ENCODE assay signal across 14 cellular contexts in genomic region chr12:19529933-19530630, GRCh38.
A peak's percentile ranks its signal among the peaks of the same experiment; 100 is the strongest.
DNase-seq lines count a peak whose midpoint lies in the region; ATAC-seq and TF ChIP-seq lines count a peak whose summit lies in the region.
"Had no signal": no experiment of that assay in that cellular context is flagged by ENCODE, and none has a peak within 500 bp of the region (broad histone marks: within the 10 kb centered on the region; RNA-seq: fewer than 3 reads in every experiment).

No MANE protein-coding gene starts in this region.

- no peak overlapping the region for H3K27ac ChIP-seq in aorta (ENCODE audit: low read depth in 1 of 2, low read length in 2 of 2)
- H3K27ac ChIP-seq: KMS-11 had no signal

- H3K4me3 Mint-ChIP-seq in natural killer cell: no peak overlapping the region
- H3K4me3 Mint-ChIP-seq: activated T-cell treated with anti-CD3 and anti-CD28 coated beads, Interleukin-2, amount 50 U/mL, for 24 hours; CD4-positive, CD25-positive, alpha-beta regulatory T cell had no signal

- DNase-seq in EL: peak; percentile 66
- peak; percentile 41 for DNase-seq in SK-N-DZ (ENCODE audit: low spot score)
- peak; percentile 56 for DNase-seq in fibroblast of peridontal ligament (ENCODE audit: extremely low read depth)
- peak; percentile 69 for DNase-seq in pulmonary artery endothelial cell (ENCODE audit: low read depth, low spot score)
- no peak for DNase-seq in NCI-H82 treated with DMSO at 0.1 percent for 48 hours (lab: John Stamatoyannopoulos, UW; ENCODE audit: unreplicated experiment)
- no peak for DNase-seq in aorta
- DNase-seq in natural killer cell: no peak
- DNase-seq in NCI-H524 treated with DMSO at 0.1 percent for 48 hours (lab: John Stamatoyannopoulos, UW): no peak
- DNase-seq: activated CD4-positive, alpha-beta T cell treated with anti-CD3 and anti-CD28 coated beads for 1 hour; activated T-cell treated with anti-CD3 and anti-CD28 coated beads, Interleukin-2, amount 50 U/mL, for 24 hours; anterior cingulate cortex; CD4-positive, CD25-positive, alpha-beta regulatory T cell; retina had no signal

- H3K27ac Mint-ChIP-seq in natural killer cell: peak overlapping the region in 1 of 2 donors; percentile 41
- H3K27ac Mint-ChIP-seq: activated T-cell treated with anti-CD3 and anti-CD28 coated beads, Interleukin-2, amount 50 U/mL, for 24 hours; CD4-positive, CD25-positive, alpha-beta regulatory T cell had no signal

- no peaks in the 10 kb centered on the region for H3K36me3 Mint-ChIP-seq in natural killer cell

- ATAC-seq in aorta (ENCODE audit: low FRiP score) (no peak), natural killer cell (no peak)

- H3K27me3 ChIP-seq in aorta (ENCODE audit: control insufficient read depth in 1 of 2, insufficient read depth in 2 of 2, low read length in 1 of 2): no peaks in the 10 kb centered on the region

- no peaks in the 10 kb centered on the region for H3K9me3 Mint-ChIP-seq in natural killer cell

- 33% methylated on average over 6 of the region's 6 CpGs for WGBS in aorta, 2 donors

- no peak for TF ChIP-seq CTCF in natural killer cell (IDR thresholded peaks at IDR 0.05)

- peaks cover 31 to 39% of the 10 kb centered on the region in 2 donors for H3K4me1 Mint-ChIP-seq in natural killer cell

- H3K27me3 Mint-ChIP-seq in natural killer cell (ENCODE audit: low read depth in 2 of 2): no peaks in the 10 kb centered on the region
- H3K27me3 Mint-ChIP-seq: activated T-cell treated with anti-CD3 and anti-CD28 coated beads, Interleukin-2, amount 50 U/mL, for 24 hours; CD4-positive, CD25-positive, alpha-beta regulatory T cell had no signal

- no peak overlapping the region for H3K4me3 ChIP-seq in aorta (ENCODE audit: low read length in 2 of 2)

- H3K36me3 ChIP-seq in aorta (ENCODE audit: control insufficient read depth in 1 of 2, insufficient read depth in 2 of 2, low read length in 1 of 2): no peaks in the 10 kb centered on the region

- intact Hi-C loops in aorta (cut with DNase I): no loop called here
- intact Hi-C loops in natural killer cell (cut with micrococcal nuclease): loop anchor here (5.0 kb wide), 1 partner anchor 172 kb away; no protein-coding TSS in a partner anchor

- H3K9me3 ChIP-seq in aorta (ENCODE audit: control insufficient read depth, low read length): no peaks in the 10 kb centered on the region

- peaks cover 0 to 6% of the 10 kb centered on the region in 2 donors for H3K4me1 ChIP-seq in aorta (ENCODE audit: control insufficient read depth in 1 of 2, insufficient read depth in 2 of 2, low read length in 2 of 2)

Comparison
In these comparisons a context has a peak if more than half of its experiments do, and no peak if none do; other contexts are left out.
1. DNase-seq: peak in EL (single experiment), SK-N-DZ (single experiment), fibroblast of peridontal ligament (single experiment) and pulmonary artery endothelial cell (single experiment); none in NCI-H82 treated with DMSO at 0.1 percent for 48 hours (single experiment), aorta (0 of 2), natural killer cell (single experiment) and NCI-H524 treated with DMSO at 0.1 percent for 48 hours (single experiment).